In the genomic region with DNA sequence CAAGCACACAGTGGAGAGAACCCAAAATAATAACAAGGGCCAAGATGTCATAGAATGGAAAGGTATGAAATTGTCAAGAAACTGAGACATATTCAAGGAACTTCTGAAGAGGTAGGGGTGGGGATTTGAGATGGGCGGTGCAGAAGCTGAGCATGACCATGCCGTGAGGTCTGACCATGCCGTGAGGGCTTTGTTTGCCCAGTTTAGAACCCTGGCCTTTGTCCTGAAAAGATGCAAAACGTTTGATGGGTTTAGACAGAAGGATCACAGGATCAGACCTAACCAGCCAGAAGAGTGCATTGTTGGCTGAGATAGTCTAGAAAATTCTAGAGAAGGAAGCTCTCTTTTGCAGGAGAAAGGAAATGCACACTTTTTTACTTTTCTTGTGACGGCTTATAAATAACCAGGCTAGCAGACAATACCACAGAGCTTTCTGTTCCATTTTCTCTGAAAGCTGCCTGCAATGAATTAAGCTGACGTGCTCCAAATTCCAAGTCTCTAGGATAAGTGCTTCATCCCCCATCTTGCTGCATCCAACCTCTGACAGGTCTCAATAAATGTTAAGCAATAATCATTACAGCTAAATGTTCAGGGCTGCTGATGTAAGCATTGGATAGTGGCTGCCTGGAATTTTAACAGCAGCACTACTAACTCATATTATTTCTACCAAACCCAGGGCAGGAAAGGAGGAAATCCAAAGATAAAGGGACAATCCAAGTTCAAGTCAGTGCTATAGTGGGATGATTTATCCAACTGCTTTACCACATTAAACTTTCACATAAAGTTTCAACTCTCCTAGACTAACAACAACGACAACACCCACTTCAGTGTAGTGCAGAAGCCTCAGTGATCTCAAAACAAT, we compare ENCODE assay signal across 17 cellular contexts.
DNase-seq lines count a peak whose midpoint lies in the region; ATAC-seq, FAIRE-seq and TF ChIP-seq lines count a peak whose summit lies in the region.
"Had no signal": no experiment of that assay in that cellular context is flagged by ENCODE, and none has a peak within 500 bp of the region (broad histone marks: within the 10 kb centered on the region; RNA-seq: fewer than 3 reads in every experiment).

No MANE protein-coding gene starts in this region.

- H3K4me1 ChIP-seq in GM12878 (ENCODE audit: control insufficient read depth, insufficient read depth, low read length) = peaks cover 3% of the 10 kb centered on the region; the same call in 1 of the 2 replicates

- DNase-seq in CD4-positive, alpha-beta T cell = no peak
- DNase-seq in GM19239 (ENCODE audit: insufficient read length, low spot score) = no peak
- DNase-seq in GM12878 (ENCODE audit: low read depth, low spot score) = no peak
- DNase-seq in mesothelial cell of epicardium (ENCODE audit: low spot score in 2 of 2, unreplicated experiment in 2 of 2) = no peak
- DNase-seq in AG20443 (ENCODE audit: low spot score) = no peak
- DNase-seq: Karpas-422; mucosa of descending colon; NCI-H1436; NCI-H226; ovary; SIG-M5; stimulated activated naive CD8-positive, alpha-beta T cell treated with anti-CD3 and anti-CD28 coated beads, Interleukin-15, amount 100 ng/mL, for 72 hours had no signal

- peak overlapping the region; percentile 39 for H3K27ac ChIP-seq in CD4-positive, alpha-beta T cell (ENCODE audit: low read depth, low read length)
- H3K27ac ChIP-seq in GM12878 (ENCODE audit: control insufficient read depth, insufficient read depth) = no peak overlapping the region
- H3K27ac ChIP-seq: HL-60, ovary had no signal

- SMC1A ChIA-PET in GM12878 (lab: Charles Lee; ENCODE audit: uncharacterized antibody, unreplicated experiment) = interaction anchor here (0.6 to 3.1 kb wide), 23 partner anchors 9 to 171 kb away, joined by 3 to 18 read pairs (median 4); no protein-coding TSS in a partner anchor

- peaks cover 2% of the 10 kb centered on the region for H3K9me3 Mint-ChIP-seq in CD4-positive, alpha-beta T cell
- H3K9me3 Mint-ChIP-seq in mesothelial cell of epicardium = peaks cover 10% of the 10 kb centered on the region
- H3K9me3 Mint-ChIP-seq: stimulated activated naive CD8-positive, alpha-beta T cell treated with anti-CD3 and anti-CD28 coated beads, Interleukin-15, amount 100 ng/mL, for 72 hours had no signal

- in situ Hi-C loops in GM12878 (cut with MboI) = no loop called here

- POLR2A ChIA-PET in CD4-positive, alpha-beta T cell (lab: Charles Lee) = interaction anchor here (0.8 to 6.1 kb wide), 18 partner anchors 10 to 152 kb away, joined by 3 to 54 read pairs (median 4); a partner anchor contains a TSS
- POLR2A ChIA-PET in GM12878 (lab: Charles Lee) = interaction anchor here (0.6 to 1.9 kb wide), 6 partner anchors 9 to 54 kb away, joined by 3 to 8 read pairs (median 4); no protein-coding TSS in a partner anchor

- H4K20me1 ChIP-seq in GM12878 (ENCODE audit: control insufficient read depth, insufficient read depth) = no peaks in the 10 kb centered on the region

- H3K4me1 Mint-ChIP-seq in CD4-positive, alpha-beta T cell (ENCODE audit: low read depth) = peaks cover 77% of the 10 kb centered on the region
- H3K4me1 Mint-ChIP-seq in mesothelial cell of epicardium = peaks cover 38% of the 10 kb centered on the region

- no TSS peak for BruUV-seq in GM12878 (replicated peaks; lab: Mats Ljungman, UMichigan)

- no peaks in the 10 kb centered on the region for H3K9me3 ChIP-seq in CD4-positive, alpha-beta T cell (ENCODE audit: control insufficient read depth, low read length)
- H3K9me3 ChIP-seq in GM12878 (replicated peaks; ENCODE audit: control insufficient read depth, insufficient read depth, low read length) = no peaks in the 10 kb centered on the region; the same call in 2 of the 3 replicates
- H3K9me3 ChIP-seq: mucosa of descending colon, ovary had no signal

- FAIRE-seq in GM19239 (lab: Jason Lieb, UNC) (peak; percentile 76), GM12878 (lab: Jason Lieb, UNC) (peak; percentile 75)
- FAIRE-seq: urothelium cell line had no signal

- intact Hi-C loops in CD4-positive, alpha-beta T cell (cut with DNase I, micrococcal nuclease) = loop anchor here in 1 of 2 experiments (5.0 kb wide), 3 partner anchors 38 to 123 kb away; no protein-coding TSS in a partner anchor
- intact Hi-C loops in GM12878 (cut with micrococcal nuclease; ENCODE audit: unreplicated experiment) = no loop called here

- CTCF ChIA-PET in CD4-positive, alpha-beta T cell (lab: Charles Lee) = interaction anchor here (1.3 to 1.9 kb wide), 3 partner anchors 8 to 20 kb away, joined by 4 to 6 read pairs (median 6); no protein-coding TSS in a partner anchor
- CTCF ChIA-PET in GM12878 (lab: Yijun Ruan, JAX) = interaction anchor here (0.6 to 1.6 kb wide), 10 partner anchors 10 to 111 kb away, joined by 3 to 7 read pairs (median 3); a partner anchor contains a TSS

- H3K27me3 Mint-ChIP-seq in CD4-positive, alpha-beta T cell = no peaks in the 10 kb centered on the region
- H3K27me3 Mint-ChIP-seq in mesothelial cell of epicardium (ENCODE audit: low read depth) = no peaks in the 10 kb centered on the region
- H3K27me3 Mint-ChIP-seq: stimulated activated naive CD8-positive, alpha-beta T cell treated with anti-CD3 and anti-CD28 coated beads, Interleukin-15, amount 100 ng/mL, for 72 hours had no signal

- H3K4me3 Mint-ChIP-seq in CD4-positive, alpha-beta T cell = peak overlapping the region; percentile 73
- H3K4me3 Mint-ChIP-seq in mesothelial cell of epicardium = no peak overlapping the region

- peak overlapping the region; percentile 25 for H2AFZ ChIP-seq in GM12878 (ENCODE audit: control insufficient read depth, low read depth, low read length)

- no peaks in the 10 kb centered on the region for H3K27me3 ChIP-seq in CD4-positive, alpha-beta T cell (ENCODE audit: control insufficient read depth, insufficient read depth, low read length)
- no peaks in the 10 kb centered on the region; a peak in 1 of 4 replicates for H3K27me3 ChIP-seq in GM12878 (replicated peaks in 1 of 2; ENCODE audit: control insufficient read depth in 2 of 2, insufficient read depth in 2 of 2, low read length in 1 of 2)
- H3K27me3 ChIP-seq: ovary had no signal

- TF ChIP-seq EP300 in GM12878 (IDR thresholded peaks at IDR 0.05; ENCODE audit: borderline replicate concordance in 1 of 2, control insufficient read depth in 1 of 2, low read depth in 2 of 2, low read length in 2 of 2) = 0 out of 4 replicates have a peak, but pooled peaks of 1 of the 2 experiments have one; percentile 16

- H3K36me3 ChIP-seq in GM12878 (ENCODE audit: control insufficient read depth in 2 of 2, insufficient read depth in 2 of 2, low read length in 1 of 2) = no peaks in the 10 kb centered on the region
- H3K36me3 ChIP-seq: ovary had no signal

- peak overlapping the region; percentile 88 for H3K27ac Mint-ChIP-seq in CD4-positive, alpha-beta T cell
- H3K27ac Mint-ChIP-seq in mesothelial cell of epicardium = peak overlapping the region; percentile 85

- peaks cover 36% of the 10 kb centered on the region for H3K36me3 Mint-ChIP-seq in CD4-positive, alpha-beta T cell (ENCODE audit: low read depth)
- H3K36me3 Mint-ChIP-seq in mesothelial cell of epicardium = peaks cover 7% of the 10 kb centered on the region

- WGBS in GM12878 (ENCODE audit: insufficient coverage, insufficient replicate concordance, low lambda C conversion rate, missing lambda C conversion rate) = 57% methylated on average over 7 of the region's 7 CpGs

- no peak overlapping the region for H3K9ac ChIP-seq in GM12878 (ENCODE audit: control insufficient read depth, insufficient read depth, low read length)

- H3K79me2 ChIP-seq in GM12878 (ENCODE audit: control insufficient read depth, insufficient read depth, low read length) = no peaks in the 10 kb centered on the region

- ATAC-seq in CD4-positive, alpha-beta T cell (ENCODE audit: poor library complexity) = peak; percentile 13
- ATAC-seq in GM12878 (peak; percentile 78), GM21717 (IDR thresholded peaks at IDR 0.05; ENCODE audit: unreplicated experiment) (no peak), GM18907 (IDR thresholded peaks at IDR 0.05; ENCODE audit: unreplicated experiment) (no peak)
- ATAC-seq: mucosa of descending colon; stimulated activated naive CD8-positive, alpha-beta T cell treated with anti-CD3 and anti-CD28 coated beads, Interleukin-15, amount 100 ng/mL, for 72 hours had no signal

- TF ChIP-seq RAD21 in GM12878 (IDR thresholded peaks at IDR 0.05; ENCODE audit: insufficient read depth, low read depth, low read length) = no peak

- RAD21 ChIA-PET in GM12878 (lab: Charles Lee; ENCODE audit: unreplicated experiment) = interaction anchor here (0.8 to 3.4 kb wide), 14 partner anchors 10 to 403 kb away, joined by 3 to 24 read pairs (median 3); no protein-coding TSS in a partner anchor

- TF ChIP-seq POLR2A in GM12878 (IDR thresholded peaks at IDR 0.05; ENCODE audit: low read depth, low read length) = no peak

- H3K4me3 ChIP-seq in GM12878 = no peak overlapping the region; the same call in 1 of the 2 replicates
- H3K4me3 ChIP-seq: mucosa of descending colon, ovary, smooth muscle cell had no signal

- H3K4me2 ChIP-seq in GM12878 (ENCODE audit: control insufficient read depth, insufficient read depth) = peak overlapping the region; percentile 51; the same call in 1 of the 2 replicates
- H3K4me2 ChIP-seq: smooth muscle cell had no signal

- no peak for TF ChIP-seq CTCF in CD4-positive, alpha-beta T cell (IDR thresholded peaks at IDR 0.05)
- TF ChIP-seq CTCF in GM12878 (IDR thresholded peaks at IDR 0.05 in 2 of 3, conservative IDR thresholded peaks at IDR 0.05 in 1 of 3; ENCODE audit: control insufficient read depth in 2 of 3, extremely low read depth in 1 of 3, insufficient read depth in 1 of 3, low read depth in 3 of 3, low read length in 3 of 3) (no peak), mesothelial cell of epicardium (IDR thresholded peaks at IDR 0.05; ENCODE audit: unreplicated experiment) (no peak)

TF ChIP-seq in GM12878, 131 proteins besides CTCF, POLR2A, EP300 and RAD21 (continues in another document):
- peak; percentile 2; the same call in 1 of the 2 replicates for TF ChIP-seq SPI1 (IDR thresholded peaks at IDR 0.05; ENCODE audit: borderline replicate concordance, insufficient read depth, low read depth, low read length)
- no peak for TF ChIP-seq ZNF217 (IDR thresholded peaks at IDR 0.05)
- TF ChIP-seq SREBF2 (IDR thresholded peaks at IDR 0.05; ENCODE audit: low read length) = no peak
- TF ChIP-seq ZNF384 (IDR thresholded peaks at IDR 0.05; ENCODE audit: borderline replicate concordance, low read depth, low read length) = peak; percentile 26; the same call in 1 of the 2 replicates
- TF ChIP-seq, protein P1, sequence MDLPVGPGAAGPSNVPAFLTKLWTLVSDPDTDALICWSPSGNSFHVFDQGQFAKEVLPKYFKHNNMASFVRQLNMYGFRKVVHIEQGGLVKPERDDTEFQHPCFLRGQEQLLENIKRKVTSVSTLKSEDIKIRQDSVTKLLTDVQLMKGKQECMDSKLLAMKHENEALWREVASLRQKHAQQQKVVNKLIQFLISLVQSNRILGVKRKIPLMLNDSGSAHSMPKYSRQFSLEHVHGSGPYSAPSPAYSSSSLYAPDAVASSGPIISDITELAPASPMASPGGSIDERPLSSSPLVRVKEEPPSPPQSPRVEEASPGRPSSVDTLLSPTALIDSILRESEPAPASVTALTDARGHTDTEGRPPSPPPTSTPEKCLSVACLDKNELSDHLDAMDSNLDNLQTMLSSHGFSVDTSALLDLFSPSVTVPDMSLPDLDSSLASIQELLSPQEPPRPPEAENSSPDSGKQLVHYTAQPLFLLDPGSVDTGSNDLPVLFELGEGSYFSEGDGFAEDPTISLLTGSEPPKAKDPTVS (IDR thresholded peaks at IDR 0.05; ENCODE audit: low read depth, low read length) = peak; percentile 93

Comparison
In these comparisons a context has a peak if more than half of its experiments do, and no peak if none do; other contexts are left out.
1. ATAC-seq: peak in CD4-positive, alpha-beta T cell (single experiment) and GM12878 (single experiment); none in GM21717 (single experiment) and GM18907 (single experiment).